ENCODE assay signal across 8 cellular contexts in genomic region chr18:46916551-46917107, GRCh38. TPM values are rescaled to one million over a fixed set of nuclear protein-coding genes. Genes with fewer than 3 reads are reported as not detected.
DNase-seq lines count a peak whose midpoint lies in the region; ATAC-seq and TF ChIP-seq lines count a peak whose summit lies in the region.

No MANE protein-coding gene starts in this region.

- peak overlapping the region; percentile 88 to 95 (median 92) for H3K4me3 Mint-ChIP-seq in CD8-positive, alpha-beta memory T cell

- peak overlapping the region; percentile 90 for H3K9ac ChIP-seq in endocrine pancreas (ENCODE audit: control insufficient read depth, insufficient read depth, low read length)

- no peaks in the 10 kb centered on the region for H3K36me3 ChIP-seq in CD8-positive, alpha-beta memory T cell (ENCODE audit: insufficient read depth, low read length)
- H3K36me3 ChIP-seq in WERI-Rb-1 (no peaks in the 10 kb centered on the region; the same call in 1 of the 2 replicates), endocrine pancreas (ENCODE audit: control insufficient read depth, insufficient read depth, low read length) (no peaks in the 10 kb centered on the region), upper lobe of right lung (no peaks in the 10 kb centered on the region)

- no peaks in the 10 kb centered on the region for H3K9me3 Mint-ChIP-seq in CD8-positive, alpha-beta memory T cell

- intact Hi-C loops in upper lobe of right lung (cut with DNase I), result no loop called here

- POLR2A ChIA-PET in CD8-positive, alpha-beta memory T cell (lab: Charles Lee), result no interaction called here

- peaks cover 0 to 3% (median 0%) of the 10 kb centered on the region in 3 donors for H3K36me3 Mint-ChIP-seq in CD8-positive, alpha-beta memory T cell

- peak in 3 of 5 donors; percentile 53 to 60 (median 57) for DNase-seq in CD8-positive, alpha-beta memory T cell
- DNase-seq in HuH-7.5 (ENCODE audit: low spot score), result peak; percentile 25
- no peak for DNase-seq in WERI-Rb-1
- peak; percentile 14 for DNase-seq in mucosa of gallbladder (ENCODE audit: low spot score)
- no peak for DNase-seq in upper lobe of right lung
- DNase-seq in SKM-1 (lab: John Stamatoyannopoulos, UW; ENCODE audit: unreplicated experiment), result no peak

- CTCF ChIA-PET in CD8-positive, alpha-beta memory T cell (lab: Charles Lee), result no interaction called here

- H3K4me1 Mint-ChIP-seq in CD8-positive, alpha-beta memory T cell, result peaks cover 38 to 53% (median 49%) of the 10 kb centered on the region in 3 donors

- ATAC-seq in GM18873 (IDR thresholded peaks at IDR 0.05; ENCODE audit: low FRiP score, unreplicated experiment) (peak; percentile 31), upper lobe of right lung (no peak)

- TF ChIP-seq CTCF in WERI-Rb-1 (IDR thresholded peaks at IDR 0.05; ENCODE audit: low read depth, low read length) (no peak), upper lobe of right lung (IDR thresholded peaks at IDR 0.05) (no peak)

- H3K9me3 ChIP-seq in CD8-positive, alpha-beta memory T cell (ENCODE audit: low read length), result no peaks in the 10 kb centered on the region
- H3K9me3 ChIP-seq in WERI-Rb-1 (ENCODE audit: severe bottlenecking) (peaks cover 6% of the 10 kb centered on the region), endocrine pancreas (ENCODE audit: control insufficient read depth, low read length) (no peaks in the 10 kb centered on the region), upper lobe of right lung (no peaks in the 10 kb centered on the region)

- no peaks in the 10 kb centered on the region for H3K27me3 Mint-ChIP-seq in CD8-positive, alpha-beta memory T cell

- peak overlapping the region; percentile 79 for H3K4me3 ChIP-seq in CD8-positive, alpha-beta memory T cell (ENCODE audit: low read length)
- H3K4me3 ChIP-seq in WERI-Rb-1 (ENCODE audit: low read depth, low read length) (peak overlapping the region; percentile 93), endocrine pancreas (ENCODE audit: control insufficient read depth, insufficient read depth, low read length) (peak overlapping the region; percentile 97), upper lobe of right lung (peak overlapping the region; percentile 77)

- peak overlapping the region; percentile 56 for H3K27ac ChIP-seq in CD8-positive, alpha-beta memory T cell (ENCODE audit: low read depth, low read length)
- H3K27ac ChIP-seq in WERI-Rb-1, result peak overlapping the region; percentile 89
- peak overlapping the region; percentile 83 for H3K27ac ChIP-seq in upper lobe of right lung

- peaks cover 23% of the 10 kb centered on the region for H3K4me1 ChIP-seq in CD8-positive, alpha-beta memory T cell (ENCODE audit: insufficient read depth, low read length)
- H3K4me1 ChIP-seq in endocrine pancreas (ENCODE audit: control insufficient read depth, insufficient read depth, low read length) (peaks cover 8% of the 10 kb centered on the region), upper lobe of right lung (peaks cover 13% of the 10 kb centered on the region)

- H3K27me3 ChIP-seq in CD8-positive, alpha-beta memory T cell (ENCODE audit: insufficient read depth, low read length, poor library complexity, severe bottlenecking), result no peaks in the 10 kb centered on the region
- H3K27me3 ChIP-seq in WERI-Rb-1 (ENCODE audit: insufficient read depth, low read depth, severe bottlenecking), result no peaks in the 10 kb centered on the region
- H3K27me3 ChIP-seq in endocrine pancreas (ENCODE audit: control insufficient read depth, insufficient read depth, low read length), result no peaks in the 10 kb centered on the region
- no peaks in the 10 kb centered on the region for H3K27me3 ChIP-seq in upper lobe of right lung

- H3K27ac Mint-ChIP-seq in CD8-positive, alpha-beta memory T cell, result peak overlapping the region; percentile 78 to 95 (median 90)

RNA-seq across cellular contexts. Expression of gene PIAS2, which starts 0.7 kb away (rescaled TPM):
- total RNA-seq in CD8-positive, alpha-beta memory T cell, result 10 to 100 TPM; 25.1 to 25.8 TPM
- 18.6 TPM for polyA plus RNA-seq in CD8-positive, alpha-beta memory T cell
- 32.1 TPM for total RNA-seq in mucosa of gallbladder
- 38.6 TPM for total RNA-seq in upper lobe of right lung

RNA-seq across cellular contexts. Expression of gene KATNAL2, which starts 0.8 kb away (rescaled TPM):
- under 1 TPM; 0.82 to 0.98 TPM for total RNA-seq in CD8-positive, alpha-beta memory T cell
- polyA plus RNA-seq in CD8-positive, alpha-beta memory T cell, result 0.54 TPM
- total RNA-seq in mucosa of gallbladder, result 8.0 TPM
- total RNA-seq in upper lobe of right lung, result 3.1 TPM

Comparison
In these comparisons a context has a peak if more than half of its experiments do, and no peak if none do; other contexts are left out.
1. DNase-seq: peak in CD8-positive, alpha-beta memory T cell (3 of 5), HuH-7.5 (single experiment) and mucosa of gallbladder (single experiment); none in WERI-Rb-1 (single experiment), upper lobe of right lung (single experiment) and SKM-1 (single experiment).
2. Peak in every context shown above with its lines, with median percentiles within 50 percentile points of each other: H3K27ac ChIP-seq and H3K4me3 ChIP-seq.